ENCODE assay signal across 7 cellular contexts in genomic region chr2:96336104-96336775, GRCh38. TPM values are rescaled to one million over a fixed set of nuclear protein-coding genes. Genes with fewer than 3 reads are reported as not detected.
DNase-seq lines count a peak whose midpoint lies in the region; TF ChIP-seq lines count a peak whose summit lies in the region.

No MANE protein-coding gene starts in this region.

- no peak for TF ChIP-seq CTCF in ovary (IDR thresholded peaks at IDR 0.05)

- peak overlapping the region; percentile 59 for H3K4me3 ChIP-seq in ovary

- peak; percentile 82 for TF ChIP-seq POLR2A in GM19099 (IDR thresholded peaks at IDR 0.05; ENCODE audit: extremely low read depth, insufficient read length, low read depth)
- TF ChIP-seq POLR2A in ovary (IDR thresholded peaks at IDR 0.05) = no peak

- H3K4me1 ChIP-seq in ovary (ENCODE audit: insufficient read depth) = peaks cover 3% of the 10 kb centered on the region

- intact Hi-C loops in ovary (cut with DNase I) = no loop called here

- DNase-seq in Kasumi-1 (lab: John Stamatoyannopoulos, UW) (peak; percentile 18 to 38), dermis blood vessel endothelial cell (peak; percentile 12), ovary (no peak), epidermal melanocyte (ENCODE audit: insufficient read length, low spot score) (no peak), glomerular visceral epithelial cell (ENCODE audit: extremely low spot score) (no peak)
- DNase-seq in activated CD8-positive, alpha-beta memory T cell treated with anti-CD3 and anti-CD28 coated beads for 24 hours = no peak

- H3K27ac ChIP-seq in ovary = no peak overlapping the region

- no peaks in the 10 kb centered on the region for H3K9me3 ChIP-seq in ovary

- no peak for TF ChIP-seq EP300 in ovary (IDR thresholded peaks at IDR 0.05)

- H3K36me3 ChIP-seq in ovary = no peaks in the 10 kb centered on the region

- H3K27me3 ChIP-seq in ovary = no peaks in the 10 kb centered on the region

- WGBS in ovary, 3 donors = 12 to 15% (median 13%) methylated on average over 15 of the region's 15 CpGs

RNA-seq across cellular contexts. Expression of gene NCAPH, which starts 0.7 kb away (rescaled TPM):
- 7.3 and 32.2 TPM in 2 replicates for total RNA-seq in dermis blood vessel endothelial cell
- total RNA-seq in ovary = 1 to 10 TPM in 1 of 7 donors, under 1 TPM in 6; 0.18 to 3.1 (median 0.64) TPM
- polyA plus RNA-seq in ovary = 1 to 10 TPM in 1 of 2 donors, under 1 TPM in 1; 0.48 to 1.4 TPM

RNA-seq across cellular contexts. Expression of gene ITPRIPL1, which starts 11.1 kb away (rescaled TPM):
- total RNA-seq in dermis blood vessel endothelial cell (7.0 and 7.7 TPM in 2 replicates), ovary (under 1 TPM; 0.11 to 0.92 (median 0.40) TPM)
- polyA plus RNA-seq in ovary = 1 to 10 TPM in 1 of 2 donors, under 1 TPM in 1; 0.46 to 1.2 TPM

RNA-seq across cellular contexts. Expression of gene SNRNP200, which starts 30.9 kb away (rescaled TPM):
- total RNA-seq in dermis blood vessel endothelial cell = 56.8 and 113 TPM in 2 replicates
- 100 to 1,000 TPM in 5 of 7 donors, 10 to 100 TPM in 2; 71.1 to 149 (median 125) TPM for total RNA-seq in ovary
- polyA plus RNA-seq in ovary = 100 to 1,000 TPM in 1 of 2 donors, 10 to 100 TPM in 1; 92.9 to 102 TPM

Comparison
In these comparisons a context has a peak if more than half of its experiments do, and no peak if none do; other contexts are left out.
1. DNase-seq: peak in Kasumi-1 (2 of 2) and dermis blood vessel endothelial cell (single experiment); none in ovary (0 of 5), epidermal melanocyte (single experiment), glomerular visceral epithelial cell (single experiment) and activated CD8-positive, alpha-beta memory T cell treated with anti-CD3 and anti-CD28 coated beads for 24 hours (single experiment).